ENCODE assay signal across 11 cellular contexts in genomic region chr11:130904380-130904779, GRCh38. TPM values are rescaled to one million over a fixed set of nuclear protein-coding genes. Genes with fewer than 3 reads are reported as not detected.
A peak's percentile ranks its signal among the peaks of the same experiment; 100 is the strongest.
DNase-seq lines count a peak whose midpoint lies in the region; ATAC-seq and TF ChIP-seq lines count a peak whose summit lies in the region.
"Had no signal": no experiment of that assay in that cellular context is flagged by ENCODE, and none has a peak within 500 bp of the region (broad histone marks: within the 10 kb centered on the region; RNA-seq: fewer than 3 reads in every experiment).

No MANE protein-coding gene starts in this region.

- H3K9ac ChIP-seq in DND-41 (ENCODE audit: low read depth, low read length), result no peak overlapping the region

- H3K27ac ChIP-seq in DND-41 (ENCODE audit: low read length), result no peak overlapping the region

- H4K20me1 ChIP-seq in DND-41 (ENCODE audit: insufficient read depth, low read length), result peaks cover 10% of the 10 kb centered on the region; the same call in 1 of the 2 replicates

- peaks cover 84% of the 10 kb centered on the region for H3K36me3 Mint-ChIP-seq in brain
- peaks cover 41% of the 10 kb centered on the region for H3K36me3 Mint-ChIP-seq in mesothelial cell of epicardium

- no peak overlapping the region for H2AFZ ChIP-seq in DND-41 (ENCODE audit: low read depth, low read length)

- no peaks in the 10 kb centered on the region for H3K4me1 ChIP-seq in DND-41 (ENCODE audit: insufficient read depth, low read length)

- H3K4me1 Mint-ChIP-seq in brain, result no peaks in the 10 kb centered on the region
- H3K4me1 Mint-ChIP-seq in mesothelial cell of epicardium, result no peaks in the 10 kb centered on the region

- no peaks in the 10 kb centered on the region for H3K27me3 ChIP-seq in DND-41 (ENCODE audit: insufficient read depth, low read length, poor library complexity)

- no peaks in the 10 kb centered on the region for H3K9me3 ChIP-seq in DND-41 (ENCODE audit: insufficient read depth, low read length, severe bottlenecking)

- H3K36me3 ChIP-seq in DND-41 (ENCODE audit: insufficient read depth, low read length), result peaks cover 96% of the 10 kb centered on the region

- no peak overlapping the region for H3K4me2 ChIP-seq in DND-41 (ENCODE audit: insufficient read depth, low read length)

- H3K9me3 Mint-ChIP-seq in brain (no peaks in the 10 kb centered on the region), mesothelial cell of epicardium (no peaks in the 10 kb centered on the region)

- no peak overlapping the region for H3K4me3 ChIP-seq in DND-41 (ENCODE audit: low read depth in 1 of 2, low read length in 2 of 2)

- no peak overlapping the region for H3K27ac Mint-ChIP-seq in brain
- H3K27ac Mint-ChIP-seq in mesothelial cell of epicardium, result no peak overlapping the region

- no peak overlapping the region for H3K4me3 Mint-ChIP-seq in brain
- no peak overlapping the region for H3K4me3 Mint-ChIP-seq in mesothelial cell of epicardium

- TF ChIP-seq CTCF in DND-41 (IDR thresholded peaks at IDR 0.05; ENCODE audit: borderline replicate concordance, extremely low read depth, low read length, poor library complexity, severe bottlenecking), result peak; percentile 39
- peak; percentile 35 to 59 for TF ChIP-seq CTCF in brain (conservative IDR thresholded peaks at IDR 0.05)
- TF ChIP-seq CTCF in mesothelial cell of epicardium (IDR thresholded peaks at IDR 0.05; ENCODE audit: unreplicated experiment), result peak; percentile 27

- H3K27me3 Mint-ChIP-seq in brain (no peaks in the 10 kb centered on the region), mesothelial cell of epicardium (ENCODE audit: low read depth) (no peaks in the 10 kb centered on the region)

- H3K79me2 ChIP-seq in DND-41 (ENCODE audit: insufficient read depth, low read length), result no peaks in the 10 kb centered on the region

- ATAC-seq in DND-41 (ENCODE audit: insufficient read depth, low read depth) (peak; percentile 52; the same call in 2 of the 3 replicates), GM18498 (IDR thresholded peaks at IDR 0.05; ENCODE audit: unreplicated experiment) (no peak)
- ATAC-seq: stimulated activated naive CD8-positive, alpha-beta T cell treated with anti-CD3 and anti-CD28 coated beads, Interleukin-15, Interleukin-2, amounts not matched to agents 100 U/mL and 50 U/mL, for 24 hours had no signal

- DNase-seq in DND-41 (no peak), HuH-7 (ENCODE audit: low spot score) (peak; percentile 17), mesothelial cell of epicardium (ENCODE audit: low spot score in 2 of 2, unreplicated experiment in 2 of 2) (no peak), NCI-H2081 (lab: John Stamatoyannopoulos, UW) (no peak), GOT3 (lab: John Stamatoyannopoulos, UW) (no peak)
- DNase-seq in activated CD8-positive, alpha-beta memory T cell treated with anti-CD3 and anti-CD28 coated beads for 24 hours, result no peak
- DNase-seq: activated CD4-positive, alpha-beta T cell treated with anti-CD3 and anti-CD28 coated beads, Interleukin-2, amount 50 U/mL, for 48 hours; NCI-H748 treated with DMSO at 0.1 percent for 48 hours; stimulated activated naive CD8-positive, alpha-beta T cell treated with anti-CD3 and anti-CD28 coated beads, Interleukin-15, Interleukin-2, amounts not matched to agents 100 U/mL and 50 U/mL, for 24 hours had no signal

RNA-seq across cellular contexts. Expression of gene SNX19, which starts 11.9 kb away (rescaled TPM):
- polyA plus RNA-seq in brain (ENCODE audit: insufficient read depth, low read depth, low replicate concordance), result 62.4 TPM
- total RNA-seq in mesothelial cell of epicardium, result 55.9 to 60.1 TPM (median 56.8 TPM) in 3 replicates
